ENCODE assay signal across 22 cellular contexts in genomic region chr12:42031847-42032564, GRCh38.
"Had no signal": no experiment of that assay in that cellular context is flagged by ENCODE, and none has a peak within 500 bp of the region (broad histone marks: within the 10 kb centered on the region; RNA-seq: fewer than 3 reads in every experiment).

No MANE protein-coding gene starts in this region.

- DNase-seq: hippocampal formation; hypothalamus; immature natural killer cell; islet precursor cell; kidney; kidney glomerular epithelial cell; left cardiac atrium; left colon; left lung; left ventricle myocardium inferior; left ventricle myocardium superior; lower lobe of right lung; mammary epithelial cell; mesenchymal stem cell; midbrain; mucosa of descending colon; naive B cell; naive thymus-derived CD4-positive, alpha-beta T cell had no signal

- H3K4me3 Mint-ChIP-seq: immature natural killer cell; memory B cell; mesothelial cell of epicardium; naive B cell; naive thymus-derived CD4-positive, alpha-beta T cell had no signal

- H3K36me3 ChIP-seq: left lung, left ventricle myocardium inferior, lower lobe of right lung had no signal

- H3K36me3 Mint-ChIP-seq: immature natural killer cell; memory B cell; naive B cell; naive thymus-derived CD4-positive, alpha-beta T cell had no signal

- H3K4me3 ChIP-seq: hepatocyte, left lung, left ventricle myocardium inferior, lower lobe of right lung, lung, mucosa of descending colon had no signal

- H3K27ac ChIP-seq: hepatocyte, left lung, left ventricle myocardium inferior, lower lobe of right lung had no signal

- H3K27ac Mint-ChIP-seq: immature natural killer cell, memory B cell, mesothelial cell of epicardium had no signal

- H3K4me1 Mint-ChIP-seq: immature natural killer cell; memory B cell; mesothelial cell of epicardium; naive thymus-derived CD4-positive, alpha-beta T cell had no signal

- H3K27me3 ChIP-seq: hepatocyte, left lung had no signal

- H3K79me2 ChIP-seq: hepatocyte had no signal

- H3K4me2 ChIP-seq: hepatocyte had no signal

- H3K9me3 Mint-ChIP-seq: immature natural killer cell had no signal

- H3K4me1 ChIP-seq: left lung, left ventricle myocardium inferior, lower lobe of right lung had no signal

- H2AFZ ChIP-seq: hepatocyte had no signal

- H3K9me3 ChIP-seq: lower lobe of right lung, mucosa of descending colon had no signal
